In the genomic region with DNA sequence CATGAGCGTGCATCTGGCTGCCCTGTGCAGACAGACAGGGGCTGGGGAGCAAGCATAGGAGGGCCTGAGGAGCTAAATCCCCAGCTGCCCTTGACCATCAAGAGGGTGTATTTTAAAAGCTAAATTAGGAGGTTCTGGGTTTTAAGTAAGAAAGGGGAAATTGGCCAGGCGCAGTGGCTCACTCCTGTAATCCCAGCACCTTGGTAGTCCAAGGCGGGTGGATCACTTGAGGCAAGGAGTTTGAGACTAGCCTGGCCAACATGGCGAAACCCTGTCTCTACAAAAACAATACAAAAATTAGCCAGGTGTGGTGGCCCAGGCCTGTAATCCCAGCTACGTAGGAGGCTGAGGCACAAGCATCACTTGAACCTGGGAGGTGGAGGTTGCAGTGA, we compare ENCODE assay signal across 15 cellular contexts. TPM values are rescaled to one million over a fixed set of nuclear protein-coding genes. Genes with fewer than 3 reads are reported as not detected.
DNase-seq lines count a peak whose midpoint lies in the region; ATAC-seq and TF ChIP-seq lines count a peak whose summit lies in the region.
"Had no signal": no experiment of that assay in that cellular context is flagged by ENCODE, and none has a peak within 500 bp of the region (broad histone marks: within the 10 kb centered on the region; RNA-seq: fewer than 3 reads in every experiment).

No MANE protein-coding gene starts in this region.

- H3K4me3 ChIP-seq in Karpas-422 (ENCODE audit: low read length) (no peak overlapping the region), coronary artery (no peak overlapping the region), neutrophil (ENCODE audit: low read depth in 1 of 2, low read length in 1 of 2) (peak overlapping the region in 1 of 2 experiments; percentile 31)
- H3K4me3 ChIP-seq: mucosa of descending colon, SJCRH30, thyroid gland had no signal

- H3K9me3 ChIP-seq in Karpas-422 (ENCODE audit: low read length) (no peaks in the 10 kb centered on the region), neutrophil (no peaks in the 10 kb centered on the region)
- H3K9me3 ChIP-seq: mucosa of descending colon, SJCRH30, thyroid gland had no signal

- no peaks in the 10 kb centered on the region for H3K9me2 ChIP-seq in Karpas-422 (replicated peaks; ENCODE audit: insufficient read depth, low read length)

- no peak for DNase-seq in T-helper 1 cell
- DNase-seq in Karpas-422 = no peak
- peak; percentile 50 for DNase-seq in coronary artery (ENCODE audit: low spot score)
- no peak for DNase-seq in nucleus accumbens (lab: John Stamatoyannopoulos, UW)
- no peak for DNase-seq in GM19240 (ENCODE audit: insufficient read length, low spot score)
- DNase-seq: DMS153, mucosa of descending colon, NCI-H1417 treated with DMSO at 0.1 percent for 48 hours, NCI-H524 treated with DMSO at 0.1 percent for 48 hours, thyroid gland had no signal

- TF ChIP-seq CTCF in coronary artery (IDR thresholded peaks at IDR 0.05) (no peak), neutrophil (IDR thresholded peaks at IDR 0.05) (no peak)

- peaks cover 26% of the 10 kb centered on the region for H3K36me3 Mint-ChIP-seq in T-helper 1 cell treated with Interleukin-12 subunit alpha and Interleukin-12 subunit beta and Interleukin-4 antibody, amounts not matched to agents 30 μg/mL and 1 μg/mL, for 36 hours (ENCODE audit: low read depth)

- peak overlapping the region; percentile 71 for H3K27ac Mint-ChIP-seq in T-helper 1 cell treated with Interleukin-12 subunit alpha and Interleukin-12 subunit beta and Interleukin-4 antibody, amounts not matched to agents 30 μg/mL and 1 μg/mL, for 36 hours

- H3K4me3 Mint-ChIP-seq in T-helper 1 cell treated with Interleukin-12 subunit alpha and Interleukin-12 subunit beta and Interleukin-4 antibody, amounts not matched to agents 30 μg/mL and 1 μg/mL, for 36 hours = no peak overlapping the region

- ATAC-seq in GM19463 (IDR thresholded peaks at IDR 0.05; ENCODE audit: unreplicated experiment) = no peak

- no peak overlapping the region for H2AFZ ChIP-seq in Karpas-422 (ENCODE audit: low read length)

- H3K27me3 Mint-ChIP-seq in T-helper 1 cell treated with Interleukin-12 subunit alpha and Interleukin-12 subunit beta and Interleukin-4 antibody, amounts not matched to agents 30 μg/mL and 1 μg/mL, for 36 hours (ENCODE audit: low read depth) = peaks cover 42% of the 10 kb centered on the region

- H3K9me3 Mint-ChIP-seq in T-helper 1 cell treated with Interleukin-12 subunit alpha and Interleukin-12 subunit beta and Interleukin-4 antibody, amounts not matched to agents 30 μg/mL and 1 μg/mL, for 36 hours = peaks cover 5% of the 10 kb centered on the region

- H3K27ac ChIP-seq in Karpas-422 (ENCODE audit: low read length) (no peak overlapping the region), coronary artery (no peak overlapping the region), neutrophil (peak overlapping the region; percentile 63)
- H3K27ac ChIP-seq: 22Rv1, SJCRH30 had no signal

- peaks cover 33% of the 10 kb centered on the region for H3K4me1 Mint-ChIP-seq in T-helper 1 cell treated with Interleukin-12 subunit alpha and Interleukin-12 subunit beta and Interleukin-4 antibody, amounts not matched to agents 30 μg/mL and 1 μg/mL, for 36 hours (ENCODE audit: low read depth)

- no peak overlapping the region for H3K9ac ChIP-seq in Karpas-422 (ENCODE audit: low read length)

- H4K20me1 ChIP-seq in Karpas-422 (ENCODE audit: insufficient read depth, low read depth, low read length) = no peaks in the 10 kb centered on the region; the same call in 1 of the 2 replicates

- H3K27me3 ChIP-seq in Karpas-422 (ENCODE audit: low read length) (0 out of 2 replicates have a peak, but pooled peaks cover 2% of the 10 kb centered on the region), neutrophil (no peaks in the 10 kb centered on the region)
- H3K27me3 ChIP-seq: SJCRH30, thyroid gland had no signal

- peak overlapping the region; percentile 26 for H3K4me2 ChIP-seq in Karpas-422 (ENCODE audit: low read depth, low read length, poor library complexity, severe bottlenecking)

- H3K4me1 ChIP-seq in Karpas-422 (ENCODE audit: low read length) (peaks cover 44% of the 10 kb centered on the region), neutrophil (ENCODE audit: control insufficient read depth in 1 of 2, insufficient read depth in 1 of 2, low read depth in 1 of 2, low read length in 1 of 2) (peaks cover 12 to 17% of the 10 kb centered on the region in 2 experiments)
- H3K4me1 ChIP-seq: SJCRH30 had no signal

- no peaks in the 10 kb centered on the region for H3K36me3 ChIP-seq in Karpas-422 (ENCODE audit: insufficient read depth, low read length)
- peaks cover 12% of the 10 kb centered on the region for H3K36me3 ChIP-seq in neutrophil
- H3K36me3 ChIP-seq: SJCRH30 had no signal

- no peaks in the 10 kb centered on the region for H3K79me2 ChIP-seq in Karpas-422 (ENCODE audit: low read length)

RNA-seq across cellular contexts. Expression of a gene that starts 27.8 kb away (rescaled TPM):
- not detected in 2 replicates for total RNA-seq in Karpas-422 (2014; rRNA removed; shearing (Covaris generic); ENCODE audit: low replicate concordance)

RNA-seq across cellular contexts. Expression of a gene that starts 40.5 kb away (rescaled TPM):
- total RNA-seq in Karpas-422 (2014; rRNA removed; shearing (Covaris generic); ENCODE audit: low replicate concordance) = 55.6 and 107 TPM in 2 replicates

RNA-seq across cellular contexts. Expression of a gene that starts 56.1 kb away (rescaled TPM):
- total RNA-seq in Karpas-422 (2014; rRNA removed; shearing (Covaris generic); ENCODE audit: low replicate concordance) = 5.5 and 9.1 TPM in 2 replicates
